Comparison of ENCODE assay signal across 7 cellular contexts in the genomic region with DNA sequence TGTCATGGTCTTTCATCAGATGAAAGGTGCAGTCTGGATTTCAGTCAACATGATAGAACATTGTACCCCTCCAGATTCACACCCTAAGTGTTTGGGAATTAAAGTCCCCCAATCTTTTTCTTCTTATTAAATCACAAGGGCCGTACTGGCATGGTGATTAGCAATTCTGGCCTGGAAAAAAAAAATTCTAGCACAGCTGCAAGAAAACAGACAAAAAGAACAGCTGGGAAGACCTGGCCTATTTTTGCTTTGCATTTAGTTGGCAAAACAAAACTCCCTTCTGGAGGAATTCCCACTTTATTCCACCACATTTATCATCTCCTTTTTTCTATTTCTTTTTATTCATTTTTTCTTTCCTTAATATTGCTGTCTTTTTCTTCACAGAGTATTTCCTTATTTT.
"Had no signal": no experiment of that assay in that cellular context is flagged by ENCODE, and none has a peak within 500 bp of the region (broad histone marks: within the 10 kb centered on the region; RNA-seq: fewer than 3 reads in every experiment).

No MANE protein-coding gene starts in this region.

- H3K4me2 ChIP-seq: GM23338 had no signal

- H3K4me3 ChIP-seq: GM23338 had no signal

- FAIRE-seq: H1, H54, HTR-8/SVneo had no signal

- DNase-seq: H9, HCEC 1CT, IMR-90 had no signal

- H2AFZ ChIP-seq: GM23338 had no signal
